In the genomic region with DNA sequence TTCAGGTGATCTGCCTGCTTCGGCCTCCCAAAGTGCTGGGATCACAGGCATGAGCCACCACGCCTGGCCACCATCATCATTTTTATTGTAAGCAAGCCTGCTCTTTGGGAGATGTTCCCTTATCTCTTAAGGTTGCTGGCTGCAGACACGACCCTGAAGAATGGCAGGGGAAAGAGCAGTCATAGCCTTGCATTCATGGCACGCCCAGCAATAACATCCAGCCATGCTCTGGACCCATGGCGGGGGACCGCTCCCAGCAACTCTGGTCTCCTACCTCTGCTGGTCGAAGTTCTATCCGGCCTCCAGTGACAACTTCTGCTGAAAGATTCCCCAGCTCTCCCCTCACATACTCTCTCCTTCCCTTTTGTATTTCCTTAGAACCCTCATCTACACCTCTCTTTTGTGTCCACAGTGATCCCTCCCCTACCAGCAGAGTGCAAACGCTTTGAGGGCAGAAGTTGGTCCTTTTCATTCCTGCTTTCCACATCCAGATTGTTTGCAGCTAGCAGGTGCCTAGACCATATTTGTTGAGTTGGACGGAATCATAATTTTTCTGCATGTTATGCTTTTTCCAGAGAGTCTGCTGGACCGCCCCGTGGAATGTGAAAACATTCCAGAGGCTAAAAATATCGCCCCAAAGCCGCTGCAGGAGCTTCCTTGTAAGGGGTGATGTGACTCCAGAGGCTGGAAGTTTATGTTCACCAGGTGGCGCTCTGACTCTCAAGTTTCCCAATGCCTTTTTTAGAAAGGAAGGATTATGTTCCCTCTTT, we compare ENCODE assay signal across 8 cellular contexts. TPM values are rescaled to one million over a fixed set of nuclear protein-coding genes. Genes with fewer than 3 reads are reported as not detected.
DNase-seq lines count a peak whose midpoint lies in the region; ATAC-seq and TF ChIP-seq lines count a peak whose summit lies in the region.

No MANE protein-coding gene starts in this region.

- H3K9ac ChIP-seq in SK-N-SH = no peak overlapping the region
- H3K9ac ChIP-seq in liver (ENCODE audit: low read depth in 1 of 2, low read length in 2 of 2) = no peak overlapping the region

- 51% methylated on average over 13 of the region's 15 CpGs for WGBS in SK-N-SH (ENCODE audit: low lambda C conversion rate)
- WGBS in liver = 56% methylated on average over 15 of the region's 15 CpGs

- H3K4me1 ChIP-seq in SK-N-SH (ENCODE audit: control insufficient read depth in 1 of 2, insufficient read depth in 2 of 2, low read depth in 1 of 2, low read length in 1 of 2) (peaks cover 6 to 16% of the 10 kb centered on the region in 2 experiments; a peak in 3 of 4 replicates), liver (ENCODE audit: control insufficient read depth in 4 of 4, insufficient read depth in 4 of 4, low read length in 3 of 4) (peaks cover 7 to 22% (median 17%) of the 10 kb centered on the region in 4 donors)

- H2AFZ ChIP-seq in SK-N-SH (ENCODE audit: low read depth) = no peak overlapping the region

- intact Hi-C loops in CD14-positive monocyte (cut with micrococcal nuclease) = loop anchor here (1.0 to 2.0 kb wide), 2 partner anchors 22 kb away; no protein-coding TSS in a partner anchor

- no peak overlapping the region for H3K4me3 ChIP-seq in H7 (ENCODE audit: insufficient read depth, low read depth, low read length)
- no peak overlapping the region; a peak in 1 of 4 replicates for H3K4me3 ChIP-seq in SK-N-SH (ENCODE audit: low read depth in 2 of 2, low read length in 1 of 2)
- peak overlapping the region; percentile 20 for H3K4me3 ChIP-seq in coronary artery
- H3K4me3 ChIP-seq in liver (ENCODE audit: low read depth in 1 of 3, low read length in 3 of 3) = no peak overlapping the region

- H3K36me3 ChIP-seq in H7 (replicated peaks; ENCODE audit: control insufficient read depth, insufficient read depth, low read length) (no peaks in the 10 kb centered on the region), SK-N-SH (replicated peaks in 1 of 2; ENCODE audit: control insufficient read depth in 1 of 2, insufficient read depth in 2 of 2, low read length in 1 of 2) (no peaks in the 10 kb centered on the region), liver (ENCODE audit: control insufficient read depth in 4 of 4, insufficient read depth in 3 of 4, low read depth in 1 of 4, low read length in 3 of 4) (no peaks in the 10 kb centered on the region)

- no peak for DNase-seq in CD14-positive monocyte (ENCODE audit: low spot score)
- peak; percentile 82 for DNase-seq in H7
- peak; percentile 58 for DNase-seq in SK-N-SH
- peak; percentile 91 for DNase-seq in coronary artery (ENCODE audit: low spot score)
- DNase-seq in stimulated activated CD8-positive, alpha-beta memory T cell treated with anti-CD3 and anti-CD28 coated beads, Interleukin-4, amount 100 ng/mL, for 24 hours (ENCODE audit: low read depth) = peak; percentile 23

- H3K27ac ChIP-seq in SK-N-SH (ENCODE audit: low read depth in 2 of 2, low read length in 1 of 2) = no peak overlapping the region
- peak overlapping the region; percentile 76 to 91 for H3K27ac ChIP-seq in coronary artery
- no peak overlapping the region for H3K27ac ChIP-seq in liver (ENCODE audit: low read depth in 1 of 2, low read length in 2 of 2)

- TF ChIP-seq CTCF in CD14-positive monocyte (IDR thresholded peaks at IDR 0.05) (peak; percentile 78), SK-N-SH (IDR thresholded peaks at IDR 0.05) (peak; percentile 81), coronary artery (IDR thresholded peaks at IDR 0.05) (peak; percentile 49), liver (IDR thresholded peaks at IDR 0.05; ENCODE audit: low read depth, low read length, missing input control) (peak; percentile 53)

- H3K27ac Mint-ChIP-seq in CD14-positive monocyte = no peak overlapping the region

- H3K9me2 ChIP-seq in SK-N-SH = no peaks in the 10 kb centered on the region

- no peaks in the 10 kb centered on the region for H3K27me3 ChIP-seq in H7 (ENCODE audit: control insufficient read depth, insufficient read depth, low read length)
- H3K27me3 ChIP-seq in SK-N-SH (ENCODE audit: insufficient read depth) = no peaks in the 10 kb centered on the region
- no peaks in the 10 kb centered on the region for H3K27me3 ChIP-seq in liver (ENCODE audit: control insufficient read depth in 4 of 4, insufficient read depth in 4 of 4, low read length in 3 of 4)

- CTCF ChIA-PET in SK-N-SH (lab: Yijun Ruan, JAX) = interaction anchor here (0.6 to 25.0 kb wide), 30 partner anchors 8 to 176 kb away, joined by 3 to 687 read pairs (median 6); a partner anchor contains a TSS

- H3K27me3 Mint-ChIP-seq in CD14-positive monocyte (ENCODE audit: low read depth in 3 of 3) = peaks cover 2 to 15% (median 3%) of the 10 kb centered on the region in 3 donors

- TF ChIP-seq RAD21 in SK-N-SH (IDR thresholded peaks at IDR 0.05; ENCODE audit: low read length) (peak; percentile 73), liver (IDR thresholded peaks at IDR 0.05) (peak; percentile 77 to 83)

- peaks cover 24% of the 10 kb centered on the region for H3K4me1 Mint-ChIP-seq in CD14-positive monocyte

- no peak for ATAC-seq in GM21381 (IDR thresholded peaks at IDR 0.05; ENCODE audit: unreplicated experiment)
- ATAC-seq in esophagus mucosa = no peak

- H3K36me3 Mint-ChIP-seq in CD14-positive monocyte = peaks cover 0 to 3% of the 10 kb centered on the region in 2 donors

- no peaks in the 10 kb centered on the region; the same call in 1 of the 2 replicates for H3K79me2 ChIP-seq in SK-N-SH (ENCODE audit: insufficient read depth)

- no peaks in the 10 kb centered on the region for H3F3A ChIP-seq in SK-N-SH (replicated peaks; ENCODE audit: insufficient read depth)

- H4K20me1 ChIP-seq in SK-N-SH (ENCODE audit: insufficient read depth) = no peaks in the 10 kb centered on the region

- POLR2A ChIA-PET in SK-N-SH (lab: Yijun Ruan, JAX) = interaction anchor here (1.1 kb wide), 1 partner anchor 10 kb away, joined by 3 read pairs; no protein-coding TSS in a partner anchor

- H3K9me3 ChIP-seq in SK-N-SH (no peaks in the 10 kb centered on the region), liver (ENCODE audit: control insufficient read depth in 4 of 4, low read length in 3 of 4) (no peaks in the 10 kb centered on the region)

- H3K4me3 Mint-ChIP-seq in CD14-positive monocyte = peak overlapping the region in 1 of 2 donors; percentile 41

- peaks cover 0 to 2% (median 0%) of the 10 kb centered on the region in 7 donors for H3K9me3 Mint-ChIP-seq in CD14-positive monocyte

- no peak for TF ChIP-seq EP300 in SK-N-SH (IDR thresholded peaks at IDR 0.05; ENCODE audit: borderline replicate concordance in 1 of 2, low read depth in 1 of 2, low read length in 1 of 2)

- no peak overlapping the region for H3K4me2 ChIP-seq in SK-N-SH

TF ChIP-seq in SK-N-SH, 30 proteins besides CTCF, POLR2A, EP300 and RAD21 (continues in another document):
- peak; percentile 27; the same call in 1 of the 2 replicates for TF ChIP-seq MEF2A (IDR thresholded peaks at IDR 0.05; ENCODE audit: borderline replicate concordance, low read depth)
- TF ChIP-seq, protein P1, sequence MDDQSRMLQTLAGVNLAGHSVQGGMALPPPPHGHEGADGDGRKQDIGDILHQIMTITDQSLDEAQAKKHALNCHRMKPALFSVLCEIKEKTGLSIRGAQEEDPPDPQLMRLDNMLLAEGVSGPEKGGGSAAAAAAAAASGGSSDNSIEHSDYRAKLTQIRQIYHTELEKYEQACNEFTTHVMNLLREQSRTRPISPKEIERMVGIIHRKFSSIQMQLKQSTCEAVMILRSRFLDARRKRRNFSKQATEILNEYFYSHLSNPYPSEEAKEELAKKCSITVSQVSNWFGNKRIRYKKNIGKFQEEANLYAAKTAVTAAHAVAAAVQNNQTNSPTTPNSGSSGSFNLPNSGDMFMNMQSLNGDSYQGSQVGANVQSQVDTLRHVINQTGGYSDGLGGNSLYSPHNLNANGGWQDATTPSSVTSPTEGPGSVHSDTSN (IDR thresholded peaks at IDR 0.05) = no peak

TF ChIP-seq in liver, 16 proteins besides CTCF, POLR2A, EP300 and RAD21 (continues in another document):
- TF ChIP-seq HNF4G (IDR thresholded peaks at IDR 0.05) (no peak), TAF1 (conservative IDR thresholded peaks at IDR 0.05) (no peak), RXRA (IDR thresholded peaks at IDR 0.05) (no peak), EGR1 (IDR thresholded peaks at IDR 0.05; ENCODE audit: low read depth in 2 of 2) (no peak), JUND (IDR thresholded peaks at IDR 0.05) (no peak), HNF4A (conservative IDR thresholded peaks at IDR 0.05) (peak in 1 of 2 donors; percentile 13), NR2F2 (IDR thresholded peaks at IDR 0.05) (peak; percentile 39)
- TF ChIP-seq, protein P2, sequence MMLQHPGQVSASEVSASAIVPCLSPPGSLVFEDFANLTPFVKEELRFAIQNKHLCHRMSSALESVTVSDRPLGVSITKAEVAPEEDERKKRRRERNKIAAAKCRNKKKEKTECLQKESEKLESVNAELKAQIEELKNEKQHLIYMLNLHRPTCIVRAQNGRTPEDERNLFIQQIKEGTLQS (IDR thresholded peaks at IDR 0.05) = no peak

RNA-seq across cellular contexts. Expression of a gene that starts 4.4 kb away (rescaled TPM):
- polyA plus RNA-seq in CD14-positive monocyte = 1 to 10 TPM; 3.7 to 9.2 TPM
- total RNA-seq in H7 (2014; rRNA removed; shearing (Covaris generic)) = 18.7 and 21.2 TPM in 2 replicates
- 53.0 and 53.8 TPM in 2 replicates for polyA plus RNA-seq in SK-N-SH (2012; rRNA removed)
- 58.5 and 71.1 TPM in 2 replicates for polyA plus RNA-seq in SK-N-SH (2012; cell fraction: cytosol; rRNA removed)
- polyA plus RNA-seq in SK-N-SH (2012; cell fraction: nucleus; rRNA removed) = 47.6 and 49.7 TPM in 2 replicates
- 1 to 10 TPM; 2.3 to 3.3 TPM for total RNA-seq in liver
- polyA plus RNA-seq in liver = 1 to 10 TPM in 1 of 2 donors, under 1 TPM in 1; 0.72 to 3.3 TPM
- total RNA-seq in esophagus mucosa = 12.1 TPM

RNA-seq across cellular contexts. Expression of a gene that starts 22.1 kb away (rescaled TPM):
- 1 to 10 TPM; 2.0 to 2.9 TPM for polyA plus RNA-seq in CD14-positive monocyte
- total RNA-seq in H7 (2014; rRNA removed; shearing (Covaris generic)) = 10.6 and 13.6 TPM in 2 replicates
- 6.3 and 7.0 TPM in 2 replicates for polyA plus RNA-seq in SK-N-SH (2012; rRNA removed)
- 4.0 and 5.0 TPM in 2 replicates for polyA plus RNA-seq in SK-N-SH (2012; cell fraction: cytosol; rRNA removed)
- polyA plus RNA-seq in SK-N-SH (2012; cell fraction: nucleus; rRNA removed) = 5.3 and 6.3 TPM in 2 replicates
- 1 to 10 TPM; 6.6 to 7.8 TPM for total RNA-seq in liver
- polyA plus RNA-seq in liver = 10 to 100 TPM; 16.0 to 22.1 TPM
- 6.8 TPM for total RNA-seq in esophagus mucosa

RNA-seq across cellular contexts. Expression of a gene that starts 27.8 kb away (rescaled TPM):
- polyA plus RNA-seq in CD14-positive monocyte (1 to 10 TPM; 6.2 to 9.7 TPM), SK-N-SH (2012; rRNA removed) (30.5 and 44.3 TPM in 2 replicates), liver (10 to 100 TPM; 10.2 to 11.6 TPM)
- 19.2 and 21.8 TPM in 2 replicates for total RNA-seq in H7 (2014; rRNA removed; shearing (Covaris generic))
- polyA plus RNA-seq in SK-N-SH (2012; cell fraction: cytosol; rRNA removed) = 15.5 and 22.6 TPM in 2 replicates
- 111 and 122 TPM in 2 replicates for polyA plus RNA-seq in SK-N-SH (2012; cell fraction: nucleus; rRNA removed)
- total RNA-seq in liver (10 to 100 TPM; 14.6 to 25.9 TPM), esophagus mucosa (10.7 TPM)

Comparison
In these comparisons a context has a peak if more than half of its experiments do, and no peak if none do; other contexts are left out.
1. H3K27ac ChIP-seq: peak in coronary artery (2 of 2); none in SK-N-SH (0 of 2) and liver (0 of 2).
2. Peak in every context shown above with its lines, with median percentiles within 50 percentile points of each other: CTCF ChIP-seq.